ENCODE assay signal across 18 cellular contexts in genomic region chr10:119701861-119702260, GRCh38. TPM values are rescaled to one million over a fixed set of nuclear protein-coding genes. Genes with fewer than 3 reads are reported as not detected.
A peak's percentile ranks its signal among the peaks of the same experiment; 100 is the strongest.
DNase-seq lines count a peak whose midpoint lies in the region; ATAC-seq, FAIRE-seq and TF ChIP-seq lines count a peak whose summit lies in the region.
"Had no signal": no experiment of that assay in that cellular context is flagged by ENCODE, and none has a peak within 500 bp of the region (broad histone marks: within the 10 kb centered on the region; RNA-seq: fewer than 3 reads in every experiment).

No MANE protein-coding gene starts in this region.

- H3K4me3 Mint-ChIP-seq in activated T-cell treated with anti-CD3 and anti-CD28 coated beads, Interleukin-2, amount 50 U/mL, for 24 hours = no peak overlapping the region

- no peak for TF ChIP-seq CTCF in Panc1 (IDR thresholded peaks at IDR 0.05)
- TF ChIP-seq CTCF in bronchial epithelial cell (IDR thresholded peaks at IDR 0.05; ENCODE audit: insufficient read depth, low read length, severe bottlenecking) = no peak

- no peak overlapping the region for H3K27ac ChIP-seq in Panc1 (ENCODE audit: low read length)
- H3K27ac ChIP-seq: body of pancreas, epithelial cell of prostate, pancreas, vagina had no signal

- H3K36me3 ChIP-seq in Panc1 (ENCODE audit: control insufficient read depth, insufficient read depth, low read length) (no peaks in the 10 kb centered on the region), bronchial epithelial cell (ENCODE audit: control insufficient read depth, insufficient read depth, low read length) (no peaks in the 10 kb centered on the region)
- H3K36me3 ChIP-seq: pancreas, Peyer's patch, vagina had no signal

- BruUV-seq in Panc1 (replicated peaks; lab: Mats Ljungman, UMichigan) = no TSS peak

- H3K4me3 ChIP-seq in Panc1 (ENCODE audit: low read depth in 2 of 2, low read length in 2 of 2) (no peak overlapping the region), bronchial epithelial cell (ENCODE audit: low read depth, low read length) (no peak overlapping the region)
- H3K4me3 ChIP-seq: body of pancreas, pancreas, Peyer's patch, vagina had no signal

- peak overlapping the region; percentile 89 for H3K27ac Mint-ChIP-seq in activated T-cell treated with anti-CD3 and anti-CD28 coated beads, Interleukin-2, amount 50 U/mL, for 24 hours

- intact Hi-C loops in Panc1 (cut with micrococcal nuclease; ENCODE audit: unreplicated experiment) = no loop called here

- ATAC-seq in Panc1 = peak; percentile 48; the same call in 1 of the 2 replicates
- no peak for ATAC-seq in HG03521 (IDR thresholded peaks at IDR 0.05; ENCODE audit: unreplicated experiment)
- ATAC-seq: body of pancreas, pancreas had no signal

- POLR2A ChIA-PET in Panc1 (lab: Charles Lee) = interaction anchor here (0.6 to 1.0 kb wide), 2 partner anchors 23 to 37 kb away, joined by 3 to 7 read pairs; partner anchors contain the start of gene INPP5F

- FAIRE-seq in bronchial epithelial cell (lab: Jason Lieb, UNC) (no peak), RCC 7860 (lab: Jason Lieb, UNC) (no peak)
- FAIRE-seq: pancreas had no signal

- 0 out of 2 replicates have a peak, but pooled peaks cover 3% of the 10 kb centered on the region for H3K4me1 ChIP-seq in Panc1 (ENCODE audit: control insufficient read depth, insufficient read depth, low read length)
- H3K4me1 ChIP-seq: body of pancreas, pancreas, vagina had no signal

- CTCF ChIA-PET in Panc1 (lab: Charles Lee) = interaction anchor here (0.6 kb wide), 1 partner anchor 26 kb away, joined by 5 read pairs; no protein-coding TSS in a partner anchor

- DNase-seq in activated T-cell treated with anti-CD3 and anti-CD28 coated beads, Interleukin-2, amount 50 U/mL, for 24 hours = no peak
- DNase-seq in activated T-cell treated with anti-CD3 and anti-CD28 coated beads for 4 hours (no peak), Panc1 (ENCODE audit: low read depth, low spot score) (no peak), bronchial epithelial cell (ENCODE audit: low read depth) (peak; percentile 57), midbrain (lab: John Stamatoyannopoulos, UW) (peak; percentile 14), RCC 7860 (ENCODE audit: low spot score) (no peak)
- DNase-seq in central memory CD4-positive, alpha-beta T cell = no peak
- DNase-seq: ACHN; body of pancreas; DMS153; NCI-H226; pancreas; Peyer's patch; stimulated activated CD8-positive, alpha-beta memory T cell treated with anti-CD3 and anti-CD28 coated beads, Interleukin-4, amount 100 ng/mL, for 48 hours; T-helper 9 cell had no signal

- H3K4me1 Mint-ChIP-seq in activated T-cell treated with anti-CD3 and anti-CD28 coated beads, Interleukin-2, amount 50 U/mL, for 24 hours (ENCODE audit: low read depth) = peaks cover 57% of the 10 kb centered on the region

- no peaks in the 10 kb centered on the region for H3K27me3 Mint-ChIP-seq in activated T-cell treated with anti-CD3 and anti-CD28 coated beads, Interleukin-2, amount 50 U/mL, for 24 hours

- H3K36me3 Mint-ChIP-seq in activated T-cell treated with anti-CD3 and anti-CD28 coated beads, Interleukin-2, amount 50 U/mL, for 24 hours (ENCODE audit: low read depth) = peaks cover 30% of the 10 kb centered on the region

- in situ Hi-C loops in Panc1 (cut with HindIII; ENCODE audit: low pct_unique_long_range_greater_than_20kb, low sequenced_read_pairs) = no loop called here

- H3K9me3 ChIP-seq in Panc1 (ENCODE audit: control insufficient read depth, insufficient read depth, low read depth, low read length) = no peaks in the 10 kb centered on the region
- H3K9me3 ChIP-seq: body of pancreas, pancreas, Peyer's patch, vagina had no signal

- H3K27me3 ChIP-seq in Panc1 (ENCODE audit: control insufficient read depth, insufficient read depth, low read length) = no peaks in the 10 kb centered on the region
- no peaks in the 10 kb centered on the region for H3K27me3 ChIP-seq in bronchial epithelial cell (ENCODE audit: control insufficient read depth, insufficient read depth, low read length)
- H3K27me3 ChIP-seq: body of pancreas, pancreas, Peyer's patch, vagina had no signal

- H3K9me3 Mint-ChIP-seq in activated T-cell treated with anti-CD3 and anti-CD28 coated beads, Interleukin-2, amount 50 U/mL, for 24 hours = peaks cover 20% of the 10 kb centered on the region

RNA-seq across cellular contexts. Expression of gene INPP5F, which starts 24.0 kb away (rescaled TPM):
- total RNA-seq in Panc1 (2021; ENCODE audit: unreplicated experiment) = 26.7 TPM
- 12.2 TPM for polyA plus RNA-seq in Panc1 (2012; ENCODE audit: insufficient read length)
- total RNA-seq in bronchial epithelial cell = 10.1 and 11.6 TPM in 2 replicates

RNA-seq across cellular contexts. Expression of gene BAG3, which starts 50.7 kb away (rescaled TPM):
- 131 TPM for total RNA-seq in Panc1 (2021; ENCODE audit: unreplicated experiment)
- polyA plus RNA-seq in Panc1 (2012; ENCODE audit: insufficient read length) = 204 TPM
- 6.4 and 7.1 TPM in 2 replicates for total RNA-seq in bronchial epithelial cell

Comparison
In these comparisons a context has a peak if more than half of its experiments do, and no peak if none do; other contexts are left out.
1. DNase-seq: peak in bronchial epithelial cell (single experiment) and midbrain (single experiment); none in activated T-cell treated with anti-CD3 and anti-CD28 coated beads, Interleukin-2, amount 50 U/mL, for 24 hours (single experiment), activated T-cell treated with anti-CD3 and anti-CD28 coated beads for 4 hours (single experiment), Panc1 (single experiment), central memory CD4-positive, alpha-beta T cell (single experiment) and RCC 7860 (single experiment).
2. RNA of gene BAG3, which starts 50.7 kb away (total RNA-seq): 131 TPM in Panc1 (single experiment); 6.4 to 7.1 TPM in bronchial epithelial cell; every median in the first group is over 10 times any median in the second.